In genomic region chr9:83623634-83623991, GRCh38 we compare ENCODE assay signal across 8 cellular contexts. TPM values are rescaled to one million over a fixed set of nuclear protein-coding genes. Genes with fewer than 3 reads are reported as not detected.
DNase-seq lines count a peak whose midpoint lies in the region; ATAC-seq lines count a peak whose summit lies in the region.

No MANE protein-coding gene starts in this region.

- peaks cover 28% of the 10 kb centered on the region for H3K4me1 Mint-ChIP-seq in stimulated activated naive CD8-positive, alpha-beta T cell treated with anti-CD3 and anti-CD28 coated beads, Interleukin-15, Interleukin-2, amounts not matched to agents 100 ng/mL and 50 ng/mL, for 24 hours (ENCODE audit: low read depth)

- H3K9me3 ChIP-seq in ES-I3 (ENCODE audit: control insufficient read depth, insufficient read depth, low read length) (no peaks in the 10 kb centered on the region), iPS-20b (ENCODE audit: insufficient read depth, low read depth, low read length) (no peaks in the 10 kb centered on the region)

- peaks cover 19% of the 10 kb centered on the region for H3K36me3 Mint-ChIP-seq in stimulated activated naive CD8-positive, alpha-beta T cell treated with anti-CD3 and anti-CD28 coated beads, Interleukin-15, Interleukin-2, amounts not matched to agents 100 ng/mL and 50 ng/mL, for 24 hours (ENCODE audit: low read depth)

- peak overlapping the region; percentile 88 for H3K4me3 Mint-ChIP-seq in stimulated activated naive CD8-positive, alpha-beta T cell treated with anti-CD3 and anti-CD28 coated beads, Interleukin-15, Interleukin-2, amounts not matched to agents 100 ng/mL and 50 ng/mL, for 24 hours

- peak overlapping the region; percentile 76 for H3K4me3 ChIP-seq in iPS-20b (ENCODE audit: low read length)

- H3K36me3 ChIP-seq in ES-I3 (ENCODE audit: insufficient read depth, low read length), result no peaks in the 10 kb centered on the region
- H3K36me3 ChIP-seq in iPS-20b (ENCODE audit: insufficient read depth, low read depth, low read length), result no peaks in the 10 kb centered on the region

- peak; percentile 26 for ATAC-seq in GM21390 (IDR thresholded peaks at IDR 0.05; ENCODE audit: unreplicated experiment)

- DNase-seq in HUDEP-2 (lab: John Stamatoyannopoulos, UW; ENCODE audit: unreplicated experiment in 76 of 76), result peak in 41 of 76 experiments; percentile 3 to 75 (median 27)
- no peak for DNase-seq in SK-N-DZ (ENCODE audit: low spot score)
- no peak for DNase-seq in activated CD4-positive, alpha-beta T cell treated with anti-CD3 and anti-CD28 coated beads for 1 hour

- H3K9me3 Mint-ChIP-seq in stimulated activated naive CD8-positive, alpha-beta T cell treated with anti-CD3 and anti-CD28 coated beads, Interleukin-15, Interleukin-2, amounts not matched to agents 100 ng/mL and 50 ng/mL, for 24 hours, result no peaks in the 10 kb centered on the region

- H3K27me3 Mint-ChIP-seq in stimulated activated naive CD8-positive, alpha-beta T cell treated with anti-CD3 and anti-CD28 coated beads, Interleukin-15, Interleukin-2, amounts not matched to agents 100 ng/mL and 50 ng/mL, for 24 hours, result no peaks in the 10 kb centered on the region

- 0 out of 2 replicates have a peak, but pooled peaks cover 2% of the 10 kb centered on the region for H3K4me1 ChIP-seq in ES-I3 (ENCODE audit: insufficient read depth, low read length)
- H3K4me1 ChIP-seq in iPS-20b (ENCODE audit: insufficient read depth, low read length), result peaks cover 3% of the 10 kb centered on the region; the same call in 1 of the 2 replicates

- H3K27me3 ChIP-seq in iPS-20b (ENCODE audit: insufficient read depth, low read length), result peaks cover 11% of the 10 kb centered on the region; the same call in 1 of the 2 replicates

- H3K27ac ChIP-seq in adipose tissue (ENCODE audit: low read depth, low read length) (peak overlapping the region; percentile 89), iPS-20b (ENCODE audit: low read length) (peak overlapping the region; percentile 22)

- WGBS in adipose tissue, 3 donors, result 2 to 3% (median 3%) methylated on average over 5 of the region's 5 CpGs

- H3K27ac Mint-ChIP-seq in stimulated activated naive CD8-positive, alpha-beta T cell treated with anti-CD3 and anti-CD28 coated beads, Interleukin-15, Interleukin-2, amounts not matched to agents 100 ng/mL and 50 ng/mL, for 24 hours, result peak overlapping the region; percentile 97

- H3K9ac ChIP-seq in ES-I3 (ENCODE audit: low read depth, low read length), result peak overlapping the region; percentile 80
- peak overlapping the region; percentile 81 for H3K9ac ChIP-seq in iPS-20b (ENCODE audit: low read depth, low read length)

RNA-seq across cellular contexts. Expression of gene IDNK, which starts 0.7 kb away (rescaled TPM):
- 10 to 100 TPM in 1 of 3 donors, 1 to 10 TPM in 2; 5.0 to 15.0 (median 6.9) TPM for polyA plus RNA-seq in adipose tissue
- polyA plus RNA-seq in SK-N-DZ (2014; cell fraction: cytosol; rRNA removed), result 0.29 and 1.6 TPM in 2 replicates
- 0.13 and 0.38 TPM in 2 replicates for polyA plus RNA-seq in SK-N-DZ (2014; cell fraction: nucleus; rRNA removed)

Comparison
In these comparisons a context has a peak if more than half of its experiments do, and no peak if none do; other contexts are left out.
1. DNase-seq: peak in HUDEP-2 (41 of 76); none in SK-N-DZ (single experiment) and activated CD4-positive, alpha-beta T cell treated with anti-CD3 and anti-CD28 coated beads for 1 hour (single experiment).